ENCODE assay signal across 7 cellular contexts in the genomic region with DNA sequence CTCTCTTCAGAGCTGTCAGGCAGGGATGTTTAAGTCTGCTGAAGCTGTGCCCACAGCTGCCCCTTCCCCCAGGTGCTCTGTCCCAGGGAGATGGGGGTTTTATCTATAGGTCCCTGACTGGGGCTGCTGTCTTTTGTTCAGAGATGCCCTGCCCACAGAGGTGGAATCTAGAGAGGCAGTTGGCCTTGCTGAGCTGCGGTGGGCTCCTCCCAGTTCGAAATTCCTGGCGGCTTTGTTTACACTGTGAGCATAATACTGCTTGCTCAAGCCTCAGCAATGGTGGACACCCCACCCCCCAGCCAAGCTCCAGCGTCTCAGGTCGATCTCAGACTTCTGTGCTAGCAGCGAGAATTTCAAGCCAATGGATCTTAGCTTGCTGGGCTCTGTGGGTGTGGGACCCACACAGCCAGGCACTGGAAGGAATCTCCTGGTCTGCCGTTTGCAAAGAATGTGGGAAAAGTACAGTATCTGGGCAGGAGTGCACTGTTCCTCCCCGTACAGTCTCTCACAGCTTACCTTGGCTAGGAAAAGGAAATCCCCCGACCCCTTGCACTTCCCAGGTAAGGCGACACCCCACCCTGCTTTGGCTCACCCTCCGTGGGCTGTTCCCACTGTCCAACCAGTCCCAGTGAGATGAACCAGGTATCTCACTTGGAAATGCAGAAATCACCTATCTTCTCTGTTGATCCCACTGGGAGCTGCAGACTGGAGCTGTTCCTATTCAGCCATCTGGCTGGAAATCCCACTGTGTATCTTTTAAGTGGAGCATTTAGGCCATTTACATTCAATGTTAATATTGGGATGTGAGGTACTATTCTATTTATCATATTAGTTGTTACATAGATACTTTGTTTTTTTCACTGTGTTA. TPM values are rescaled to one million over a fixed set of nuclear protein-coding genes. Genes with fewer than 3 reads are reported as not detected.
DNase-seq lines count a peak whose midpoint lies in the region; ATAC-seq and TF ChIP-seq lines count a peak whose summit lies in the region.
"Not testable (repeated sequence)": the region's sequence is repeated elsewhere in the genome, so short reads cannot be mapped to it uniquely, and the experiment has no call there.

No MANE protein-coding gene starts in this region.

- intact Hi-C loops in PC-3 (cut with micrococcal nuclease), result not testable (repeated sequence)

- H3K36me3 Mint-ChIP-seq in neural progenitor cell, result not testable (repeated sequence)

- H3K27ac ChIP-seq in PC-3 (ENCODE audit: low read length), result peak overlapping the region; percentile 15; the same call in 1 of the 2 replicates
- H3K27ac ChIP-seq in neural progenitor cell, result peak overlapping the region; percentile 56

- POLR2A ChIA-PET in PC-3 (lab: Charles Lee; ENCODE audit: unreplicated experiment), result interaction anchor here (0.5 to 0.7 kb wide), 2 partner anchors 16 to 19 kb away, joined by 3 read pairs; no protein-coding TSS in a partner anchor

- H2AFZ ChIP-seq in PC-3 (ENCODE audit: low read length), result peak overlapping the region; percentile 71
- H2AFZ ChIP-seq in neural progenitor cell (replicated peaks), result peak overlapping the region; percentile 99

- H3K4me3 ChIP-seq in PC-3 (ENCODE audit: low read length) (peak overlapping the region; percentile 54), neural progenitor cell (peak overlapping the region; percentile 53)
- H3K4me3 ChIP-seq in fibroblast of pulmonary artery (replicated peaks; ENCODE audit: low read depth, low read length), result not testable (repeated sequence)

- not testable (repeated sequence) for H3F3A ChIP-seq in PC-3 (ENCODE audit: low read length, unreplicated experiment); neural progenitor cell (ENCODE audit: low read depth)

- H3K9me3 ChIP-seq in PC-3 (ENCODE audit: low read length); neural progenitor cell (ENCODE audit: low read depth): not testable (repeated sequence)

- H3K27me3 Mint-ChIP-seq in neural progenitor cell (ENCODE audit: insufficient read depth, low read depth), result not testable (repeated sequence)

- not testable (repeated sequence) for H3K4me3 Mint-ChIP-seq in neural progenitor cell

- H3K27me3 ChIP-seq in PC-3 (ENCODE audit: low read length); neural progenitor cell: not testable (repeated sequence)

- not testable (repeated sequence) for H4K20me1 ChIP-seq in PC-3 (ENCODE audit: low read length); neural progenitor cell (ENCODE audit: low read depth)

- H3K4me1 ChIP-seq in PC-3 (ENCODE audit: insufficient read depth, low read length) (peaks cover 29% of the 10 kb centered on the region), neural progenitor cell (peaks cover 16% of the 10 kb centered on the region)

- BruUV-seq in PC-3 (replicated peaks; lab: Mats Ljungman, UMichigan), result not testable (repeated sequence)

- H3K79me2 ChIP-seq in PC-3 (ENCODE audit: low read length); neural progenitor cell (ENCODE audit: low read depth): not testable (repeated sequence)

- peak overlapping the region; percentile 28 for H3K9ac ChIP-seq in PC-3 (ENCODE audit: low read length)
- H3K9ac ChIP-seq in neural progenitor cell, result peak overlapping the region; percentile 36

- not testable (repeated sequence) for TF ChIP-seq CTCF in PC-3 (conservative IDR thresholded peaks at IDR 0.05; ENCODE audit: low read depth, low read length); fibroblast of pulmonary artery (IDR thresholded peaks at IDR 0.05; ENCODE audit: low read length, missing control alignments); neural progenitor cell (IDR thresholded peaks at IDR 0.05)

- H3K27ac Mint-ChIP-seq in neural progenitor cell, result peak overlapping the region; percentile 47

- CTCF ChIA-PET in PC-3 (lab: Charles Lee), result not testable (repeated sequence)

- H3K9me3 Mint-ChIP-seq in neural progenitor cell, result not testable (repeated sequence)

- ATAC-seq in PC-3, result peak; percentile 88

- peak; percentile 57 for DNase-seq in ELR (ENCODE audit: low read depth)
- peak; percentile 54 for DNase-seq in LHCN-M2 (ENCODE audit: low read depth)
- peak; percentile 76 for DNase-seq in PC-3
- DNase-seq in astrocyte of the hippocampus (ENCODE audit: low read depth, low spot score), result peak; percentile 55
- peak; percentile 55 for DNase-seq in fibroblast of pulmonary artery (ENCODE audit: low read depth)
- DNase-seq in iris pigment epithelial cell (ENCODE audit: low read depth), result peak; percentile 82
- peak; percentile 87 for DNase-seq in neural progenitor cell (ENCODE audit: low spot score)

- not testable (repeated sequence) for H3K4me1 Mint-ChIP-seq in neural progenitor cell

- not testable (repeated sequence) for H3K9me2 ChIP-seq in PC-3 (replicated peaks; ENCODE audit: low read length)

- H3K36me3 ChIP-seq in PC-3 (ENCODE audit: low read depth, low read length); neural progenitor cell: not testable (repeated sequence)

- peak overlapping the region; percentile 76 for H3K4me2 ChIP-seq in PC-3 (ENCODE audit: low read length)
- peak overlapping the region; percentile 88 for H3K4me2 ChIP-seq in neural progenitor cell

RNA-seq across cellular contexts. Expression of gene SLC46A3, which starts 24.9 kb away (rescaled TPM):
- total RNA-seq in LHCN-M2 (2014; rRNA removed) (7.9 and 8.9 TPM in 2 replicates), PC-3 (2014; rRNA removed) (0.84 and 1.4 TPM in 2 replicates), neural progenitor cell (ENCODE audit: low replicate concordance) (0.06 TPM in 1 of 2 replicates, not detected in the other)
- polyA plus RNA-seq in LHCN-M2 (2012), result 10.1 TPM

RNA-seq across cellular contexts. Expression of gene POMP, which starts 34.9 kb away (rescaled TPM):
- 87.3 and 127 TPM in 2 replicates for total RNA-seq in LHCN-M2 (2014; rRNA removed)
- 172 TPM for polyA plus RNA-seq in LHCN-M2 (2012)
- 64.4 and 92.8 TPM in 2 replicates for total RNA-seq in PC-3 (2014; rRNA removed)
- 66.6 and 98.9 TPM in 2 replicates for total RNA-seq in neural progenitor cell (ENCODE audit: low replicate concordance)
